Comparison of ENCODE assay signal across 15 cellular contexts in the genomic region with DNA sequence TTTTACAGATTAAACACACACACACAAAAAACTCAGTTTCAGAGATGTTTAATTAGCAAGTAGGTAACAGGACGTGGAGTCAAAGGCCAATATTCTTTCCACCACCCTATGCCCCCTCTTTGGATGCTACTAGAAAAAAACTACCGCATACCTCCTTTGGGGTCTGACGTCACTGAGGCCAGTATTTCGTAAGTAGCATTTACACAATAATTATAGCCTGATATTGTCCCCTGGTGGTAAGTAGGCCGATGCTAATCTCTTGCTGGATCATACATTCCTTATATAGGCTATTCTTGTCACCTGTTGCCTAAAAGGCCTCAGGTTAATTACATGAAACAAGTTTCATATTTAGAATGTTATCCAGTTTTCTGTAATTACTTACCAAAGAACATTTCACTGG. TPM values are rescaled to one million over a fixed set of nuclear protein-coding genes. Genes with fewer than 3 reads are reported as not detected.
A peak's percentile ranks its signal among the peaks of the same experiment; 100 is the strongest.
DNase-seq lines count a peak whose midpoint lies in the region; ATAC-seq and TF ChIP-seq lines count a peak whose summit lies in the region.
"Had no signal": no experiment of that assay in that cellular context is flagged by ENCODE, and none has a peak within 500 bp of the region (broad histone marks: within the 10 kb centered on the region; RNA-seq: fewer than 3 reads in every experiment).

No MANE protein-coding gene starts in this region.

- H3K4me1 Mint-ChIP-seq in GM23338 = peaks cover 49% of the 10 kb centered on the region
- H3K4me1 Mint-ChIP-seq: CD4-positive, alpha-beta memory T cell had no signal

- no peak overlapping the region for H3K9ac ChIP-seq in mesendoderm (ENCODE audit: low read length)

- H3K27me3 ChIP-seq in GM23338 (ENCODE audit: insufficient read depth) (no peaks in the 10 kb centered on the region), mesendoderm (ENCODE audit: insufficient read depth, low read length, poor library complexity) (no peaks in the 10 kb centered on the region)
- H3K27me3 ChIP-seq: SJSA1 had no signal

- H2AK5ac ChIP-seq in mesendoderm (ENCODE audit: low read length) = no peak overlapping the region

- H2AFZ ChIP-seq in GM23338 = no peak overlapping the region

- H3F3A ChIP-seq in GM23338 (replicated peaks; ENCODE audit: low read depth) = no peaks in the 10 kb centered on the region

- no peak overlapping the region for H2BK15ac ChIP-seq in mesendoderm (replicated peaks; ENCODE audit: low read depth)

- ATAC-seq in GM23338 = no peak
- no peak for ATAC-seq in HG03520 (IDR thresholded peaks at IDR 0.05; ENCODE audit: unreplicated experiment)

- H3K4me2 ChIP-seq in GM23338 (peak overlapping the region; percentile 2), mesendoderm (ENCODE audit: low read length) (no peak overlapping the region)

- H3K27ac ChIP-seq in GM23338 (ENCODE audit: low read depth) (peak overlapping the region; percentile 4; the same call in 1 of the 2 replicates), mesendoderm (ENCODE audit: low read depth, low read length) (no peak overlapping the region), coronary artery (no peak overlapping the region)
- H3K27ac ChIP-seq: SJSA1 had no signal

- H3K4me1 ChIP-seq in GM23338 (ENCODE audit: insufficient read depth) = peaks cover 33% of the 10 kb centered on the region
- no peaks in the 10 kb centered on the region for H3K4me1 ChIP-seq in mesendoderm (ENCODE audit: control insufficient read depth, low read depth, low read length)
- H3K4me1 ChIP-seq: SJSA1 had no signal

- H3K9me2 ChIP-seq in GM23338 (ENCODE audit: insufficient read depth) = no peaks in the 10 kb centered on the region

- no peak overlapping the region for H4K5ac ChIP-seq in mesendoderm (ENCODE audit: low read length)

- no CpG with 5 or more reads among the region's 5 CpGs for WGBS in mesendoderm (ENCODE audit: extremely low coverage, insufficient coverage, low lambda C conversion rate)

- H3K4me3 Mint-ChIP-seq in GM23338 = no peak overlapping the region
- H3K4me3 Mint-ChIP-seq: CD4-positive, alpha-beta memory T cell had no signal

- no peak overlapping the region for H2BK120ac ChIP-seq in mesendoderm (ENCODE audit: low read depth, low read length)

- H3K4ac ChIP-seq in mesendoderm (ENCODE audit: low read depth, low read length) = no peak overlapping the region

- DNase-seq in GM23338 (ENCODE audit: low spot score) (peak; percentile 9), MV-4-11 (lab: John Stamatoyannopoulos, UW) (peak; percentile 39), choroid plexus epithelial cell (ENCODE audit: low read depth) (peak; percentile 8), mesendoderm (peak; percentile 44), coronary artery (ENCODE audit: low spot score) (no peak), posterior cingulate gyrus (no peak), midbrain (lab: John Stamatoyannopoulos, UW) (no peak)
- DNase-seq: ACHN; Calu3; CD4-positive, alpha-beta memory T cell; KG1; NCI-H187; NCI-H526 treated with DMSO at 0.1 percent for 48 hours had no signal

- H3K36me3 Mint-ChIP-seq in GM23338 (ENCODE audit: low read depth) = no peaks in the 10 kb centered on the region
- H3K36me3 Mint-ChIP-seq: CD4-positive, alpha-beta memory T cell had no signal

- H3K18ac ChIP-seq in mesendoderm (ENCODE audit: low read length) = no peak overlapping the region

- H3K4me3 ChIP-seq in GM23338 = no peak overlapping the region
- no peak overlapping the region for H3K4me3 ChIP-seq in choroid plexus epithelial cell (ENCODE audit: low read depth, low read length)
- H3K4me3 ChIP-seq in mesendoderm (ENCODE audit: low read length) = no peak overlapping the region
- no peak overlapping the region for H3K4me3 ChIP-seq in coronary artery
- H3K4me3 ChIP-seq: SJSA1 had no signal

- TF ChIP-seq CTCF in GM23338 (conservative IDR thresholded peaks at IDR 0.05; ENCODE audit: low read depth in 2 of 2) = no peak
- no peak for TF ChIP-seq CTCF in choroid plexus epithelial cell (conservative IDR thresholded peaks at IDR 0.05; ENCODE audit: low read depth, low read length)
- no peak for TF ChIP-seq CTCF in coronary artery (IDR thresholded peaks at IDR 0.05)

- H3K36me3 ChIP-seq in GM23338 (ENCODE audit: insufficient read depth) (no peaks in the 10 kb centered on the region), mesendoderm (ENCODE audit: control insufficient read depth, insufficient read depth, low read length) (no peaks in the 10 kb centered on the region)
- H3K36me3 ChIP-seq: SJSA1 had no signal

- H3K9me3 Mint-ChIP-seq in GM23338 = no peaks in the 10 kb centered on the region
- H3K9me3 Mint-ChIP-seq: CD4-positive, alpha-beta memory T cell had no signal

- H3K27me3 Mint-ChIP-seq in GM23338 (ENCODE audit: insufficient read depth, low read depth, poor library complexity) = no peaks in the 10 kb centered on the region

- no peak overlapping the region for H2BK5ac ChIP-seq in mesendoderm (ENCODE audit: low read length)

- no peaks in the 10 kb centered on the region for H3K79me1 ChIP-seq in mesendoderm (ENCODE audit: low read length)

- H4K8ac ChIP-seq in mesendoderm (ENCODE audit: low read depth, low read length) = no peak overlapping the region

- no peak overlapping the region for H3K23ac ChIP-seq in mesendoderm (ENCODE audit: low read length)

- H4K20me1 ChIP-seq in GM23338 (replicated peaks; ENCODE audit: insufficient read depth) = no peaks in the 10 kb centered on the region

- intact Hi-C loops in posterior cingulate gyrus (cut with DNase I) = no loop called here

- no peak overlapping the region for H3K56ac ChIP-seq in mesendoderm (ENCODE audit: low read length)

- H3K79me2 ChIP-seq in GM23338 (replicated peaks; ENCODE audit: insufficient read depth) (no peaks in the 10 kb centered on the region), mesendoderm (ENCODE audit: control insufficient read depth, insufficient read depth, low read length) (no peaks in the 10 kb centered on the region)

- no peak overlapping the region for H3K27ac Mint-ChIP-seq in GM23338
- H3K27ac Mint-ChIP-seq: CD4-positive, alpha-beta memory T cell had no signal

TF ChIP-seq in GM23338, 12 proteins besides CTCF, POLR2A, EP300 and RAD21:
- no peak for TF ChIP-seq EZH2phosphoT487 (IDR thresholded peaks at IDR 0.05; ENCODE audit: unreplicated experiment)
- peak; percentile 36; the same call in 1 of the 2 replicates for TF ChIP-seq CREB1 (CRISPR knock-in tag; IDR thresholded peaks at IDR 0.05; ENCODE audit: low read depth)

RNA-seq across cellular contexts. Expression of gene SMARCA2, which starts 21.0 kb away (rescaled TPM):
- total RNA-seq in GM23338 (2014; rRNA removed; shearing (Covaris generic)) = 21.9 and 22.9 TPM in 2 replicates
- polyA plus RNA-seq in GM23338 (2016; fragmentation: Nextera tagmentation; extraction: Ambion mirVana) = 18.4 and 21.7 TPM in 2 replicates
- polyA plus RNA-seq in mesendoderm (2013, experiment 1 of 2) = 4.8 TPM
- 5.1 TPM for polyA plus RNA-seq in mesendoderm (2013, experiment 2 of 2)

Comparison
In these comparisons a context has a peak if more than half of its experiments do, and no peak if none do; other contexts are left out.
1. DNase-seq: peak in GM23338 (single experiment), MV-4-11 (single experiment), choroid plexus epithelial cell (single experiment) and mesendoderm (single experiment); none in coronary artery (single experiment), posterior cingulate gyrus (0 of 10) and midbrain (single experiment).